In genomic region chr2:184031402-184032147, GRCh38 we compare ENCODE assay signal across 15 cellular contexts.
DNase-seq lines count a peak whose midpoint lies in the region; TF ChIP-seq lines count a peak whose summit lies in the region.
"Had no signal": no experiment of that assay in that cellular context is flagged by ENCODE, and none has a peak within 500 bp of the region (broad histone marks: within the 10 kb centered on the region; RNA-seq: fewer than 3 reads in every experiment).

No MANE protein-coding gene starts in this region.

- no peak overlapping the region for H3K4me2 ChIP-seq in smooth muscle cell

- H3K79me2 ChIP-seq in smooth muscle cell (ENCODE audit: low read depth), result no peaks in the 10 kb centered on the region

- no peak for TF ChIP-seq CTCF in smooth muscle cell (IDR thresholded peaks at IDR 0.05; ENCODE audit: borderline replicate concordance, insufficient read depth, poor library complexity, severe bottlenecking)

- H3K27ac ChIP-seq in HUES48 (ENCODE audit: low read depth, low read length) (peak overlapping the region; percentile 28), smooth muscle cell (ENCODE audit: low read depth) (no peak overlapping the region)
- H3K27ac ChIP-seq: HL-60, SJSA1, suprapubic skin had no signal

- no peaks in the 10 kb centered on the region for H3F3A ChIP-seq in smooth muscle cell (ENCODE audit: low read depth)

- peak; percentile 7 for DNase-seq in SIG-M5 treated with dmso at 0.1 percent for 504 hours (lab: John Stamatoyannopoulos, UW; ENCODE audit: unreplicated experiment)
- DNase-seq in SIG-M5 (lab: John Stamatoyannopoulos, UW), result no peak
- peak; percentile 2 for DNase-seq in cerebellar cortex (ENCODE audit: low spot score)
- no peak for DNase-seq in smooth muscle cell (lab: John Stamatoyannopoulos, UW; ENCODE audit: unreplicated experiment)
- no peak for DNase-seq in posterior vena cava (ENCODE audit: low spot score)
- no peak for DNase-seq in GM19240 (ENCODE audit: insufficient read length, low spot score)
- no peak for DNase-seq in T-helper 9 cell
- DNase-seq: activated CD8-positive, alpha-beta memory T cell treated with anti-CD3 and anti-CD28 coated beads, Interleukin-2, amount 50 U/mL, for 4 hours; CD8-positive, alpha-beta memory T cell; islet precursor cell; stimulated activated CD4-positive, alpha-beta T cell treated with anti-CD3 and anti-CD28 coated beads, Interleukin-15, amount 100 ng/mL, for 24 hours had no signal

- WGBS in smooth muscle cell (ENCODE audit: low lambda C conversion rate), result 79% methylated on average over 5 of the region's 5 CpGs

- H3K4me1 ChIP-seq in HUES48 (ENCODE audit: control insufficient read depth, insufficient read depth, low read length) (peaks cover 7% of the 10 kb centered on the region; the same call in 1 of the 2 replicates), smooth muscle cell (ENCODE audit: low read depth) (peaks cover 13% of the 10 kb centered on the region)
- H3K4me1 ChIP-seq: SJSA1, suprapubic skin had no signal

- H3K9ac ChIP-seq in HUES48 (ENCODE audit: low read depth, low read length), result no peak overlapping the region
- no peak overlapping the region for H3K9ac ChIP-seq in smooth muscle cell (ENCODE audit: low read depth)

- no peak overlapping the region for H3K4me3 ChIP-seq in HUES48 (ENCODE audit: low read depth, low read length)
- no peak overlapping the region for H3K4me3 ChIP-seq in smooth muscle cell
- H3K4me3 ChIP-seq: SJSA1, suprapubic skin had no signal

- H2AFZ ChIP-seq in smooth muscle cell (ENCODE audit: low read depth), result peak overlapping the region; percentile 66

- no peaks in the 10 kb centered on the region for H3K9me3 ChIP-seq in HUES48 (ENCODE audit: control insufficient read depth, insufficient read depth, low read length)
- H3K9me3 ChIP-seq in smooth muscle cell (replicated peaks; ENCODE audit: low read depth), result no peaks in the 10 kb centered on the region
- H3K9me3 ChIP-seq: SJSA1, suprapubic skin had no signal

- no peaks in the 10 kb centered on the region for H3K36me3 ChIP-seq in HUES48 (ENCODE audit: control insufficient read depth, insufficient read depth, low read length)
- H3K36me3 ChIP-seq in smooth muscle cell (ENCODE audit: low read depth), result no peaks in the 10 kb centered on the region
- H3K36me3 ChIP-seq: SJSA1, suprapubic skin had no signal

- no peaks in the 10 kb centered on the region for H3K27me3 ChIP-seq in HUES48 (ENCODE audit: control insufficient read depth, insufficient read depth, low read length)
- no peaks in the 10 kb centered on the region for H3K27me3 ChIP-seq in smooth muscle cell (ENCODE audit: low read depth)
- H3K27me3 ChIP-seq: SJSA1, suprapubic skin had no signal

- H4K20me1 ChIP-seq in smooth muscle cell (ENCODE audit: low read depth), result no peaks in the 10 kb centered on the region

- intact Hi-C loops in posterior vena cava (cut with DNase I), result no loop called here

Comparison
In these comparisons a context has a peak if more than half of its experiments do, and no peak if none do; other contexts are left out.
1. DNase-seq: peak in SIG-M5 treated with dmso at 0.1 percent for 504 hours (single experiment) and cerebellar cortex (single experiment); none in SIG-M5 (single experiment), smooth muscle cell (single experiment), posterior vena cava (single experiment), GM19240 (single experiment) and T-helper 9 cell (single experiment).